Comparison of ENCODE assay signal across 20 cellular contexts in the genomic region with DNA sequence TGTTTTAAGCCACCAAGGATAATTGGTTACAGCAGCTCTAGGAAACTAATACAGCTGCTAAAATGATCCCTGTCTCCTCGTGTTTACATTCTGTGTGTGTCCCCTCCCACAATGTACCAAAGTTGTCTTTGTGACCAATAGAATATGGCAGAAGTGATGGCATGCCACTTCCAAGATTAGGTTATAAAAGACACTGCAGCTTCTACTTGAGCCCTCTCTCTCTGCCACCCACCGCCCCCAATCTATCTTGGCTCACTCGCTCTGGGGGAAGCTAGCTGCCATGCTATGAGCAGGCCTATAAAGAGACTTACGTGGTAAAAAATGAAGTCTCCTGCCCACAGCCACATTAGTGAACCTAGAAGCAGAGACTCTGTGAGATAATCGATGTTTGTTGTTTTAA. TPM values are rescaled to one million over a fixed set of nuclear protein-coding genes. Genes with fewer than 3 reads are reported as not detected.
DNase-seq lines count a peak whose midpoint lies in the region; ATAC-seq and TF ChIP-seq lines count a peak whose summit lies in the region.
"Had no signal": no experiment of that assay in that cellular context is flagged by ENCODE, and none has a peak within 500 bp of the region (broad histone marks: within the 10 kb centered on the region; RNA-seq: fewer than 3 reads in every experiment).

No MANE protein-coding gene starts in this region.

- H3K9me3 ChIP-seq in colonic mucosa (no peaks in the 10 kb centered on the region), HAP-1 (no peaks in the 10 kb centered on the region)

- no peaks in the 10 kb centered on the region for H3K9me3 Mint-ChIP-seq in activated CD8-positive, alpha-beta T cell treated with anti-CD3 and anti-CD28 coated beads, Interleukin-2, amount 10 ng/mL, durations not matched to agents 7 days and 5 days (ENCODE audit: insufficient read depth)
- no peaks in the 10 kb centered on the region for H3K9me3 Mint-ChIP-seq in activated CD8-positive, alpha-beta T cell treated with anti-CD3 and anti-CD28 coated beads for 36 hours
- peaks cover 3% of the 10 kb centered on the region for H3K9me3 Mint-ChIP-seq in osteocyte (ENCODE audit: unreplicated experiment)
- no peaks in the 10 kb centered on the region for H3K9me3 Mint-ChIP-seq in effector memory CD8-positive, alpha-beta T cell
- H3K9me3 Mint-ChIP-seq: CD4-positive, alpha-beta T cell; CD8-positive, alpha-beta T cell had no signal

- no peak overlapping the region for H3K4me3 ChIP-seq in colonic mucosa
- no peak overlapping the region for H3K4me3 ChIP-seq in HAP-1
- H3K4me3 ChIP-seq: A549; BLaER1 treated with 17β-estradiol and CSF1 and Interleukin-3, amounts not matched to agents 10 nM and 100 nM had no signal

- no peaks in the 10 kb centered on the region for H3K4me1 Mint-ChIP-seq in activated CD8-positive, alpha-beta T cell treated with anti-CD3 and anti-CD28 coated beads, Interleukin-2, amount 10 ng/mL, durations not matched to agents 7 days and 5 days (ENCODE audit: low read depth)
- H3K4me1 Mint-ChIP-seq in activated CD8-positive, alpha-beta T cell treated with anti-CD3 and anti-CD28 coated beads for 36 hours (ENCODE audit: low read depth), result no peaks in the 10 kb centered on the region
- no peaks in the 10 kb centered on the region for H3K4me1 Mint-ChIP-seq in osteocyte (ENCODE audit: unreplicated experiment)
- H3K4me1 Mint-ChIP-seq in effector memory CD8-positive, alpha-beta T cell (ENCODE audit: low read depth in 2 of 2), result peaks cover 0 to 4% of the 10 kb centered on the region in 2 donors
- H3K4me1 Mint-ChIP-seq: B cell had no signal

- no peak for ATAC-seq in activated CD8-positive, alpha-beta T cell treated with anti-CD3 and anti-CD28 coated beads, Interleukin-2, amount 10 ng/mL, durations not matched to agents 7 days and 5 days
- no peak for ATAC-seq in activated CD8-positive, alpha-beta T cell treated with anti-CD3 and anti-CD28 coated beads for 36 hours
- ATAC-seq in effector memory CD8-positive, alpha-beta T cell (replicated peaks), result no peak
- ATAC-seq: A549; CD8-positive, alpha-beta T cell had no signal

- no peak overlapping the region for H3K27ac ChIP-seq in colonic mucosa
- H3K27ac ChIP-seq: 22Rv1; A549; BLaER1 treated with 17β-estradiol and CSF1 and Interleukin-3, amounts not matched to agents 10 nM and 100 nM; C4-2B had no signal

- POLR2A ChIA-PET in activated CD8-positive, alpha-beta T cell treated with anti-CD3 and anti-CD28 coated beads, Interleukin-2, amount 10 ng/mL, durations not matched to agents 7 days and 5 days (lab: Charles Lee), result no interaction called here
- POLR2A ChIA-PET in activated CD8-positive, alpha-beta T cell treated with anti-CD3 and anti-CD28 coated beads for 36 hours (lab: Charles Lee), result no interaction called here

- intact Hi-C loops in activated CD8-positive, alpha-beta T cell treated with anti-CD3 and anti-CD28 coated beads for 36 hours (cut with micrococcal nuclease), result no loop called here
- intact Hi-C loops in colonic mucosa (cut with DNase I), result no loop called here

- peak; percentile 11 for DNase-seq in activated CD8-positive, alpha-beta T cell treated with anti-CD3 and anti-CD28 coated beads, Interleukin-2, amount 10 ng/mL, durations not matched to agents 7 days and 5 days
- DNase-seq in activated CD8-positive, alpha-beta T cell treated with anti-CD3 and anti-CD28 coated beads for 36 hours, result no peak
- peak; percentile 4 for DNase-seq in colonic mucosa
- DNase-seq in islet precursor cell, result peak; percentile 18
- DNase-seq in osteocyte (ENCODE audit: extremely low spot score, unreplicated experiment), result peak; percentile 40
- DNase-seq in HAP-1 (ENCODE audit: low spot score in 2 of 2), result no peak
- DNase-seq in effector memory CD8-positive, alpha-beta T cell, result no peak
- DNase-seq: AML-193; Caco-2; Calu3; CD4-positive, alpha-beta T cell; CD8-positive, alpha-beta T cell; DMS79 treated with DMSO at 0.1 percent for 48 hours; GF-D8 had no signal

- TF ChIP-seq CTCF in activated CD8-positive, alpha-beta T cell treated with anti-CD3 and anti-CD28 coated beads for 36 hours (IDR thresholded peaks at IDR 0.05), result no peak
- TF ChIP-seq CTCF in colonic mucosa (IDR thresholded peaks at IDR 0.05) (no peak), osteocyte (IDR thresholded peaks at IDR 0.05) (no peak)

- no peak overlapping the region for H3K27ac Mint-ChIP-seq in activated CD8-positive, alpha-beta T cell treated with anti-CD3 and anti-CD28 coated beads, Interleukin-2, amount 10 ng/mL, durations not matched to agents 7 days and 5 days
- H3K27ac Mint-ChIP-seq in activated CD8-positive, alpha-beta T cell treated with anti-CD3 and anti-CD28 coated beads for 36 hours, result no peak overlapping the region
- H3K27ac Mint-ChIP-seq in osteocyte (ENCODE audit: unreplicated experiment), result no peak overlapping the region
- H3K27ac Mint-ChIP-seq in effector memory CD8-positive, alpha-beta T cell, result no peak overlapping the region
- H3K27ac Mint-ChIP-seq: B cell; CD4-positive, alpha-beta T cell; CD8-positive, alpha-beta T cell had no signal

- CTCF ChIA-PET in activated CD8-positive, alpha-beta T cell treated with anti-CD3 and anti-CD28 coated beads, Interleukin-2, amount 10 ng/mL, durations not matched to agents 7 days and 5 days (lab: Charles Lee), result interaction anchor here (0.9 to 1.5 kb wide), 4 partner anchors 16 to 123 kb away, joined by 3 to 9 read pairs (median 3); no protein-coding TSS in a partner anchor
- CTCF ChIA-PET in activated CD8-positive, alpha-beta T cell treated with anti-CD3 and anti-CD28 coated beads for 36 hours (lab: Charles Lee), result interaction anchor here (1.3 to 1.4 kb wide), 2 partner anchors 11 to 122 kb away, joined by 3 to 4 read pairs; no protein-coding TSS in a partner anchor

- peaks cover 3% of the 10 kb centered on the region for H3K27me3 Mint-ChIP-seq in activated CD8-positive, alpha-beta T cell treated with anti-CD3 and anti-CD28 coated beads, Interleukin-2, amount 10 ng/mL, durations not matched to agents 7 days and 5 days (ENCODE audit: low read depth)
- H3K27me3 Mint-ChIP-seq in activated CD8-positive, alpha-beta T cell treated with anti-CD3 and anti-CD28 coated beads for 36 hours, result peaks cover 3% of the 10 kb centered on the region
- peaks cover 40% of the 10 kb centered on the region for H3K27me3 Mint-ChIP-seq in osteocyte (ENCODE audit: unreplicated experiment)
- H3K27me3 Mint-ChIP-seq in effector memory CD8-positive, alpha-beta T cell, result peaks cover 28 to 62% of the 10 kb centered on the region in 2 donors
- H3K27me3 Mint-ChIP-seq: CD4-positive, alpha-beta T cell had no signal

- H3K27me3 ChIP-seq in colonic mucosa (no peaks in the 10 kb centered on the region), HAP-1 (ENCODE audit: low read depth) (no peaks in the 10 kb centered on the region)
- H3K27me3 ChIP-seq: BLaER1 treated with 17β-estradiol and CSF1 and Interleukin-3, amounts not matched to agents 10 nM and 100 nM had no signal

- no peaks in the 10 kb centered on the region for H3K36me3 Mint-ChIP-seq in activated CD8-positive, alpha-beta T cell treated with anti-CD3 and anti-CD28 coated beads, Interleukin-2, amount 10 ng/mL, durations not matched to agents 7 days and 5 days (ENCODE audit: low read depth)
- H3K36me3 Mint-ChIP-seq in activated CD8-positive, alpha-beta T cell treated with anti-CD3 and anti-CD28 coated beads for 36 hours (ENCODE audit: low read depth), result no peaks in the 10 kb centered on the region
- H3K36me3 Mint-ChIP-seq in osteocyte (ENCODE audit: unreplicated experiment), result no peaks in the 10 kb centered on the region
- H3K36me3 Mint-ChIP-seq in effector memory CD8-positive, alpha-beta T cell (ENCODE audit: insufficient read depth), result peaks cover 2% of the 10 kb centered on the region
- H3K36me3 Mint-ChIP-seq: CD8-positive, alpha-beta T cell had no signal

- H3K9ac ChIP-seq in colonic mucosa (ENCODE audit: low read depth in 2 of 2, low read length in 2 of 2), result no peak overlapping the region
- H3K9ac ChIP-seq: BLaER1 treated with 17β-estradiol and CSF1 and Interleukin-3, amounts not matched to agents 10 nM and 100 nM had no signal

- H3K4me1 ChIP-seq in colonic mucosa (no peaks in the 10 kb centered on the region), HAP-1 (no peaks in the 10 kb centered on the region)
- H3K4me1 ChIP-seq: A549 had no signal

- in situ Hi-C loops in HAP-1 (cut with MboI; ENCODE audit: low sequenced_read_pairs), result no loop called here

- H3K36me3 ChIP-seq in colonic mucosa (no peaks in the 10 kb centered on the region), HAP-1 (replicated peaks) (no peaks in the 10 kb centered on the region)
- H3K36me3 ChIP-seq: BLaER1 treated with 17β-estradiol and CSF1 and Interleukin-3, amounts not matched to agents 10 nM and 100 nM had no signal

- H3K4me3 Mint-ChIP-seq in activated CD8-positive, alpha-beta T cell treated with anti-CD3 and anti-CD28 coated beads, Interleukin-2, amount 10 ng/mL, durations not matched to agents 7 days and 5 days, result no peak overlapping the region
- no peak overlapping the region for H3K4me3 Mint-ChIP-seq in activated CD8-positive, alpha-beta T cell treated with anti-CD3 and anti-CD28 coated beads for 36 hours
- H3K4me3 Mint-ChIP-seq in osteocyte (ENCODE audit: unreplicated experiment), result no peak overlapping the region
- H3K4me3 Mint-ChIP-seq in effector memory CD8-positive, alpha-beta T cell, result no peak overlapping the region
- H3K4me3 Mint-ChIP-seq: B cell; CD4-positive, alpha-beta T cell; CD8-positive, alpha-beta T cell had no signal

RNA-seq across cellular contexts. Expression of a gene that starts 3.5 kb away (rescaled TPM):
- total RNA-seq in activated CD8-positive, alpha-beta T cell treated with anti-CD3 and anti-CD28 coated beads, Interleukin-2, amount 10 ng/mL, durations not matched to agents 7 days and 5 days, result not detected
- not detected for total RNA-seq in activated CD8-positive, alpha-beta T cell treated with anti-CD3 and anti-CD28 coated beads for 36 hours
- total RNA-seq in colonic mucosa (not detected), osteocyte (not detected in 2 replicates)
- total RNA-seq: A172; B cell; Caco-2; Calu3; CD4-positive, alpha-beta T cell; CD8-positive, alpha-beta T cell had no signal

RNA-seq across cellular contexts. Expression of a gene that starts 5.3 kb away (rescaled TPM):
- not detected for total RNA-seq in activated CD8-positive, alpha-beta T cell treated with anti-CD3 and anti-CD28 coated beads, Interleukin-2, amount 10 ng/mL, durations not matched to agents 7 days and 5 days
- total RNA-seq in activated CD8-positive, alpha-beta T cell treated with anti-CD3 and anti-CD28 coated beads for 36 hours, result not detected
- total RNA-seq in colonic mucosa, result not detected
- total RNA-seq in osteocyte, result not detected in 2 replicates
- total RNA-seq: A172; B cell; Caco-2; CD4-positive, alpha-beta T cell; CD8-positive, alpha-beta T cell had no signal

RNA-seq across cellular contexts. Expression of a gene that starts 11.6 kb away (rescaled TPM):
- total RNA-seq in activated CD8-positive, alpha-beta T cell treated with anti-CD3 and anti-CD28 coated beads, Interleukin-2, amount 10 ng/mL, durations not matched to agents 7 days and 5 days, result not detected
- total RNA-seq in activated CD8-positive, alpha-beta T cell treated with anti-CD3 and anti-CD28 coated beads for 36 hours, result not detected
- total RNA-seq in colonic mucosa (not detected), osteocyte (not detected in 2 replicates)
- total RNA-seq: B cell; Caco-2; Calu3; CD4-positive, alpha-beta T cell; CD8-positive, alpha-beta T cell had no signal

RNA-seq across cellular contexts. Expression of a gene that starts 59.0 kb away (rescaled TPM):
- under 1 TPM; 0.29 to 0.53 TPM for total RNA-seq in activated CD8-positive, alpha-beta T cell treated with anti-CD3 and anti-CD28 coated beads, Interleukin-2, amount 10 ng/mL, durations not matched to agents 7 days and 5 days
- total RNA-seq in activated CD8-positive, alpha-beta T cell treated with anti-CD3 and anti-CD28 coated beads for 36 hours, result not detected
- total RNA-seq in colonic mucosa, result not detected
- not detected in 2 replicates for total RNA-seq in osteocyte
- total RNA-seq: A172, B cell, Caco-2, Calu3 had no signal

Comparison
In these comparisons a context has a peak if more than half of its experiments do, and no peak if none do; other contexts are left out.
1. DNase-seq: peak in activated CD8-positive, alpha-beta T cell treated with anti-CD3 and anti-CD28 coated beads, Interleukin-2, amount 10 ng/mL, durations not matched to agents 7 days and 5 days (single experiment), colonic mucosa (single experiment), islet precursor cell (single experiment) and osteocyte (single experiment); none in activated CD8-positive, alpha-beta T cell treated with anti-CD3 and anti-CD28 coated beads for 36 hours (single experiment), HAP-1 (0 of 2) and effector memory CD8-positive, alpha-beta T cell (0 of 3).